12 cellular contexts compared by ENCODE assay signal in genomic region chr12:107330901-107331431, GRCh38.
DNase-seq lines count a peak whose midpoint lies in the region; ATAC-seq and TF ChIP-seq lines count a peak whose summit lies in the region.
"Had no signal": no experiment of that assay in that cellular context is flagged by ENCODE, and none has a peak within 500 bp of the region (broad histone marks: within the 10 kb centered on the region; RNA-seq: fewer than 3 reads in every experiment).

No MANE protein-coding gene starts in this region.

- peak in 1 of 2 donors; percentile 41 for ATAC-seq in CD4-positive, CD25-positive, alpha-beta regulatory T cell (ENCODE audit: low read depth in 2 of 2)

- H3K9me3 ChIP-seq in CD4-positive, CD25-positive, alpha-beta regulatory T cell (ENCODE audit: control insufficient read depth in 2 of 2, low read length in 2 of 2), result no peaks in the 10 kb centered on the region
- H3K9me3 ChIP-seq in SJCRH30 (replicated peaks) (no peaks in the 10 kb centered on the region), endodermal cell (ENCODE audit: control insufficient read depth, low read length) (no peaks in the 10 kb centered on the region)

- H3K9ac ChIP-seq in endodermal cell (ENCODE audit: extremely low read depth, low read length, poor library complexity, severe bottlenecking), result no peak overlapping the region

- H3K36me3 Mint-ChIP-seq in CD4-positive, CD25-positive, alpha-beta regulatory T cell, result peaks cover 11% of the 10 kb centered on the region
- H3K36me3 Mint-ChIP-seq in endodermal cell (ENCODE audit: low read depth), result no peaks in the 10 kb centered on the region

- no peak for TF ChIP-seq CTCF in endodermal cell (conservative IDR thresholded peaks at IDR 0.05)

- H3K27ac ChIP-seq in CD4-positive, CD25-positive, alpha-beta regulatory T cell (ENCODE audit: insufficient read depth, low read length, poor library complexity, severe bottlenecking), result no peak overlapping the region
- H3K27ac ChIP-seq in SJCRH30, result peak overlapping the region; percentile 52
- H3K27ac ChIP-seq in endodermal cell (ENCODE audit: low read depth, low read length), result no peak overlapping the region

- DNase-seq in CD4-positive, CD25-positive, alpha-beta regulatory T cell, result peak in 1 of 3 donors; percentile 59
- DNase-seq in Daoy (ENCODE audit: low read depth), result peak; percentile 52
- DNase-seq in SJCRH30, result peak; percentile 60 to 84
- DNase-seq in endodermal cell, result peak; percentile 61
- no peak for DNase-seq in LoVo (ENCODE audit: low spot score)
- no peak for DNase-seq in AG08395 (ENCODE audit: low spot score)
- DNase-seq in posterior vena cava (ENCODE audit: low spot score), result no peak
- no peak for DNase-seq in HuH-7.5 (ENCODE audit: low spot score)
- DNase-seq: anterior cingulate cortex, COR-L47, NCI-H2227 treated with DMSO at 0.1 percent for 48 hours, nucleus accumbens had no signal

- peaks cover 4% of the 10 kb centered on the region for H3K4me1 ChIP-seq in CD4-positive, CD25-positive, alpha-beta regulatory T cell (ENCODE audit: control insufficient read depth, insufficient read depth, low read length, poor library complexity, severe bottlenecking)
- H3K4me1 ChIP-seq in SJCRH30 (peaks cover 45% of the 10 kb centered on the region), endodermal cell (ENCODE audit: control insufficient read depth, insufficient read depth, low read length) (peaks cover 4% of the 10 kb centered on the region)

- H3K27me3 ChIP-seq in CD4-positive, CD25-positive, alpha-beta regulatory T cell (ENCODE audit: control insufficient read depth, insufficient read depth, low read length), result peaks cover 4% of the 10 kb centered on the region
- H3K27me3 ChIP-seq in SJCRH30 (no peaks in the 10 kb centered on the region), endodermal cell (ENCODE audit: control insufficient read depth, insufficient read depth, low read length, poor library complexity, severe bottlenecking) (peaks cover 36% of the 10 kb centered on the region)

- H3K4me3 ChIP-seq in CD4-positive, CD25-positive, alpha-beta regulatory T cell (ENCODE audit: low read depth, low read length), result no peak overlapping the region
- no peak overlapping the region for H3K4me3 ChIP-seq in SJCRH30
- no peak overlapping the region for H3K4me3 ChIP-seq in endodermal cell (ENCODE audit: low read length)

- peaks cover 15% of the 10 kb centered on the region for H3K27me3 Mint-ChIP-seq in CD4-positive, CD25-positive, alpha-beta regulatory T cell
- peaks cover 55% of the 10 kb centered on the region for H3K27me3 Mint-ChIP-seq in endodermal cell (ENCODE audit: insufficient read depth)

- WGBS in endodermal cell (ENCODE audit: insufficient coverage in 1 of 2, insufficient read length in 1 of 2), 2 experiments, result 40 to 69% methylated on average over 2 to 7 of the region's 7 CpGs

- H3K27ac Mint-ChIP-seq in CD4-positive, CD25-positive, alpha-beta regulatory T cell, result peak overlapping the region; percentile 57 to 70 (median 58)
- no peak overlapping the region for H3K27ac Mint-ChIP-seq in endodermal cell

- H3K9me3 Mint-ChIP-seq in CD4-positive, CD25-positive, alpha-beta regulatory T cell, result peaks cover 0 to 2% (median 0%) of the 10 kb centered on the region in 7 donors
- no peaks in the 10 kb centered on the region for H3K9me3 Mint-ChIP-seq in endodermal cell

- peaks cover 13 to 86% (median 25%) of the 10 kb centered on the region in 4 donors for H3K4me1 Mint-ChIP-seq in CD4-positive, CD25-positive, alpha-beta regulatory T cell
- peaks cover 8% of the 10 kb centered on the region for H3K4me1 Mint-ChIP-seq in endodermal cell

- no peaks in the 10 kb centered on the region for H3K36me3 ChIP-seq in CD4-positive, CD25-positive, alpha-beta regulatory T cell (ENCODE audit: control insufficient read depth, insufficient read depth, low read length)
- H3K36me3 ChIP-seq in SJCRH30 (no peaks in the 10 kb centered on the region), endodermal cell (ENCODE audit: control insufficient read depth, insufficient read depth, low read length) (no peaks in the 10 kb centered on the region)

- H3K4me3 Mint-ChIP-seq in CD4-positive, CD25-positive, alpha-beta regulatory T cell, result peak overlapping the region in 2 of 4 donors; percentile 21 to 34
- H3K4me3 Mint-ChIP-seq in endodermal cell, result no peak overlapping the region

- intact Hi-C loops in posterior vena cava (cut with DNase I), result no loop called here

Comparison
In these comparisons a context has a peak if more than half of its experiments do, and no peak if none do; other contexts are left out.
1. DNase-seq: peak in Daoy (single experiment), SJCRH30 (2 of 2) and endodermal cell (single experiment); none in LoVo (single experiment), AG08395 (single experiment), posterior vena cava (single experiment) and HuH-7.5 (single experiment).